10 cellular contexts compared by ENCODE assay signal in the genomic region with DNA sequence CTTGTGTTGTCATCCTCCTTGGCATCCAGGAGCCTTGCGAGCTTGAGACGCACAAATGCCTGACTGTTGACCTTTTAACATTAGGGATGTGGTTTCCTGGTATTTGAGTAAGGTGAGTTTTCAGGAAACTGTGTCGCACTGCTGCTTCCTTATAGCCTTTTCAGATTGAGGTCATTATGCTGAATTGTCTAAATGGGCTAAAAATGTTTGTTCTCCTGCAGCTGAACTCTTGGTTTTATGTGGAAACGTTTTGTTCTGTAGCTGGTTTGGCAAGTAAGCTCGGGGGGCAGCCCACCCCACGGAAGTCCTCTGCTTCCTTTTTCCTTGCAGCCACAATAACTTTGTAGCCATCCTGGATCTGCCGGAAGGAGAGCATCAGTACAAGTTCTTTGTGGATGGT. TPM values are rescaled to one million over a fixed set of nuclear protein-coding genes. Genes with fewer than 3 reads are reported as not detected.
A peak's percentile ranks its signal among the peaks of the same experiment; 100 is the strongest.
DNase-seq lines count a peak whose midpoint lies in the region; ATAC-seq and TF ChIP-seq lines count a peak whose summit lies in the region.
"Had no signal": no experiment of that assay in that cellular context is flagged by ENCODE, and none has a peak within 500 bp of the region (broad histone marks: within the 10 kb centered on the region; RNA-seq: fewer than 3 reads in every experiment).

No MANE protein-coding gene starts in this region.

- no peaks in the 10 kb centered on the region for H3K27me3 ChIP-seq in HAP-1 (ENCODE audit: low read depth)

- no peaks in the 10 kb centered on the region for H3K9me3 Mint-ChIP-seq in activated CD8-positive, alpha-beta memory T cell treated with anti-CD3 and anti-CD28 coated beads, Interleukin-2, amount 10 ng/mL, durations not matched to agents 7 days and 5 days (ENCODE audit: low read depth)

- no peaks in the 10 kb centered on the region for H3K9me3 ChIP-seq in HAP-1
- H3K9me3 ChIP-seq: A549 had no signal

- no peak overlapping the region for H3K4me3 ChIP-seq in HAP-1
- H3K4me3 ChIP-seq: A549 had no signal

- H3K27me3 Mint-ChIP-seq in activated CD8-positive, alpha-beta memory T cell treated with anti-CD3 and anti-CD28 coated beads, Interleukin-2, amount 10 ng/mL, durations not matched to agents 7 days and 5 days: no peaks in the 10 kb centered on the region

- H3K36me3 ChIP-seq in HAP-1 (replicated peaks): peaks cover 74% of the 10 kb centered on the region

- H3K4me3 Mint-ChIP-seq in activated CD8-positive, alpha-beta memory T cell treated with anti-CD3 and anti-CD28 coated beads, Interleukin-2, amount 10 ng/mL, durations not matched to agents 7 days and 5 days: peak overlapping the region; percentile 27

- POLR2A ChIA-PET in RWPE1 (lab: Yijun Ruan, JAX; ENCODE audit: low non-redundant PET): no interaction called here

- H3K27ac Mint-ChIP-seq in activated CD8-positive, alpha-beta memory T cell treated with anti-CD3 and anti-CD28 coated beads, Interleukin-2, amount 10 ng/mL, durations not matched to agents 7 days and 5 days: peak overlapping the region; percentile 88

- H3K27ac ChIP-seq in temporal lobe (ENCODE audit: low read depth, low read length): peak overlapping the region; percentile 33
- no peak overlapping the region for H3K27ac ChIP-seq in RWPE1
- H3K27ac ChIP-seq: A549, VCaP had no signal

- peaks cover 55% of the 10 kb centered on the region for H3K4me1 Mint-ChIP-seq in activated CD8-positive, alpha-beta memory T cell treated with anti-CD3 and anti-CD28 coated beads, Interleukin-2, amount 10 ng/mL, durations not matched to agents 7 days and 5 days

- peaks cover 79% of the 10 kb centered on the region for H3K36me3 Mint-ChIP-seq in activated CD8-positive, alpha-beta memory T cell treated with anti-CD3 and anti-CD28 coated beads, Interleukin-2, amount 10 ng/mL, durations not matched to agents 7 days and 5 days

- in situ Hi-C loops in HAP-1 (cut with MboI; ENCODE audit: low sequenced_read_pairs): no loop called here

- no peak for DNase-seq in activated CD8-positive, alpha-beta memory T cell treated with anti-CD3 and anti-CD28 coated beads, Interleukin-2, amount 10 ng/mL, durations not matched to agents 7 days and 5 days
- DNase-seq in activated CD8-positive, alpha-beta memory T cell treated with anti-CD3 and anti-CD28 coated beads for 24 hours: no peak
- DNase-seq in dermis microvascular lymphatic vessel endothelial cell (ENCODE audit: low read depth in 2 of 2) (peak; percentile 89 to 94), lung microvascular endothelial cell (ENCODE audit: low read depth in 2 of 2) (peak; percentile 92 to 95), RWPE1 (ENCODE audit: low spot score) (no peak), HAP-1 (ENCODE audit: low spot score in 2 of 2) (no peak), SW480 (ENCODE audit: low spot score) (no peak)

- ATAC-seq in activated CD8-positive, alpha-beta memory T cell treated with anti-CD3 and anti-CD28 coated beads, Interleukin-2, amount 10 ng/mL, durations not matched to agents 7 days and 5 days: peak; percentile 41
- ATAC-seq: A549 had no signal

- H3K4me1 ChIP-seq in HAP-1: no peaks in the 10 kb centered on the region

- CTCF ChIA-PET in activated CD8-positive, alpha-beta memory T cell treated with anti-CD3 and anti-CD28 coated beads, Interleukin-2, amount 10 ng/mL, durations not matched to agents 7 days and 5 days (lab: Charles Lee): interaction anchor here (0.9 kb wide), 1 partner anchor 9 kb away, joined by 3 read pairs; no protein-coding TSS in a partner anchor
- CTCF ChIA-PET in RWPE1 (lab: Yijun Ruan, JAX): no interaction called here

- TF ChIP-seq CTCF in RWPE1 (conservative IDR thresholded peaks at IDR 0.05; ENCODE audit: low read depth): no peak

RNA-seq across cellular contexts. Expression of gene PRKAB1, which starts 5.7 kb away (rescaled TPM):
- 10 to 100 TPM; 38.2 to 38.7 TPM for total RNA-seq in activated CD8-positive, alpha-beta memory T cell treated with anti-CD3 and anti-CD28 coated beads, Interleukin-2, amount 10 ng/mL, durations not matched to agents 7 days and 5 days
- total RNA-seq in dermis microvascular lymphatic vessel endothelial cell (11.4 and 21.6 TPM in 2 replicates), lung microvascular endothelial cell (16.3 and 20.6 TPM in 2 replicates), temporal lobe (14.0 TPM)

Comparison
In these comparisons a context has a peak if more than half of its experiments do, and no peak if none do; other contexts are left out.
1. DNase-seq: peak in dermis microvascular lymphatic vessel endothelial cell (2 of 2) and lung microvascular endothelial cell (2 of 2); none in activated CD8-positive, alpha-beta memory T cell treated with anti-CD3 and anti-CD28 coated beads, Interleukin-2, amount 10 ng/mL, durations not matched to agents 7 days and 5 days (single experiment), activated CD8-positive, alpha-beta memory T cell treated with anti-CD3 and anti-CD28 coated beads for 24 hours (single experiment), RWPE1 (single experiment), HAP-1 (0 of 2) and SW480 (single experiment).